11 cellular contexts compared by ENCODE assay signal in genomic region chr20:63682384-63683139, GRCh38. TPM values are rescaled to one million over a fixed set of nuclear protein-coding genes. Genes with fewer than 3 reads are reported as not detected.
A peak's percentile ranks its signal among the peaks of the same experiment; 100 is the strongest.
DNase-seq lines count a peak whose midpoint lies in the region; ATAC-seq, FAIRE-seq and TF ChIP-seq lines count a peak whose summit lies in the region.
"Had no signal": no experiment of that assay in that cellular context is flagged by ENCODE, and none has a peak within 500 bp of the region (broad histone marks: within the 10 kb centered on the region; RNA-seq: fewer than 3 reads in every experiment).

No MANE protein-coding gene starts in this region.

- no peak for TF ChIP-seq POLR2A in right lobe of liver (IDR thresholded peaks at IDR 0.05)
- no peak for TF ChIP-seq POLR2A in vagina (IDR thresholded peaks at IDR 0.05)

- TF ChIP-seq CTCF in cardiac fibroblast (IDR thresholded peaks at IDR 0.05; ENCODE audit: low read depth, low read length) (no peak), right lobe of liver (IDR thresholded peaks at IDR 0.05) (no peak), vagina (IDR thresholded peaks at IDR 0.05) (no peak)

- peak; percentile 45 for ATAC-seq in activated naive CD8-positive, alpha-beta T cell treated with anti-CD3 and anti-CD28 coated beads, Interleukin-2, amount 50 U/mL, for 24 hours
- peak; percentile 10 to 52 (median 30) for ATAC-seq in right lobe of liver
- no peak for ATAC-seq in HG03045 (IDR thresholded peaks at IDR 0.05; ENCODE audit: unreplicated experiment)
- no peak for ATAC-seq in HG03039 (IDR thresholded peaks at IDR 0.05; ENCODE audit: unreplicated experiment)

- no peak for DNase-seq in activated naive CD8-positive, alpha-beta T cell treated with anti-CD3 and anti-CD28 coated beads, Interleukin-2, amount 50 U/mL, for 24 hours
- DNase-seq in activated naive CD8-positive, alpha-beta T cell treated with anti-CD3 and anti-CD28 coated beads for 36 hours, result no peak
- DNase-seq in cardiac fibroblast (ENCODE audit: low read depth in 2 of 2), result peak; percentile 98
- peak in 1 of 3 donors; percentile 50 for DNase-seq in right lobe of liver
- no peak for DNase-seq in vagina (ENCODE audit: extremely low spot score in 2 of 2)
- DNase-seq in GM19239 (ENCODE audit: insufficient read length, low spot score), result no peak
- DNase-seq: DMS79, NCI-H1694 treated with DMSO at 0.1 percent for 48 hours had no signal

- H3K9me3 Mint-ChIP-seq in activated naive CD8-positive, alpha-beta T cell treated with anti-CD3 and anti-CD28 coated beads, Interleukin-2, amount 50 U/mL, for 24 hours, result no peaks in the 10 kb centered on the region
- no peaks in the 10 kb centered on the region for H3K9me3 Mint-ChIP-seq in activated naive CD8-positive, alpha-beta T cell treated with anti-CD3 and anti-CD28 coated beads for 36 hours

- peaks cover 13% of the 10 kb centered on the region for H3K4me1 Mint-ChIP-seq in activated naive CD8-positive, alpha-beta T cell treated with anti-CD3 and anti-CD28 coated beads, Interleukin-2, amount 50 U/mL, for 24 hours
- peaks cover 5% of the 10 kb centered on the region for H3K4me1 Mint-ChIP-seq in activated naive CD8-positive, alpha-beta T cell treated with anti-CD3 and anti-CD28 coated beads for 36 hours

- 73% methylated on average over 3 of the region's 22 CpGs for WGBS in right lobe of liver (ENCODE audit: insufficient coverage, low coverage, low lambda C conversion rate, missing lambda C conversion rate)

- H3K36me3 ChIP-seq in right lobe of liver (no peaks in the 10 kb centered on the region), vagina (peaks cover 0 to 11% of the 10 kb centered on the region in 2 donors)

- H3K27ac ChIP-seq in right lobe of liver (peak overlapping the region in 2 of 3 donors; percentile 40 to 60), vagina (peak overlapping the region; percentile 88)

- H3K9me3 ChIP-seq in right lobe of liver (no peaks in the 10 kb centered on the region), vagina (no peaks in the 10 kb centered on the region)

- FAIRE-seq in GM19239 (lab: Jason Lieb, UNC), result no peak
- FAIRE-seq: endometrium had no signal

- H3K4me3 ChIP-seq in cardiac fibroblast (replicated peaks in 1 of 2; ENCODE audit: low read depth in 2 of 2, low read length in 2 of 2) (peak overlapping the region in 1 of 2 donors; percentile 5), right lobe of liver (no peak overlapping the region), vagina (no peak overlapping the region)

- no peak overlapping the region for H3K27ac Mint-ChIP-seq in activated naive CD8-positive, alpha-beta T cell treated with anti-CD3 and anti-CD28 coated beads, Interleukin-2, amount 50 U/mL, for 24 hours
- no peak overlapping the region for H3K27ac Mint-ChIP-seq in activated naive CD8-positive, alpha-beta T cell treated with anti-CD3 and anti-CD28 coated beads for 36 hours

- no peaks in the 10 kb centered on the region for H3K27me3 Mint-ChIP-seq in activated naive CD8-positive, alpha-beta T cell treated with anti-CD3 and anti-CD28 coated beads, Interleukin-2, amount 50 U/mL, for 24 hours
- no peaks in the 10 kb centered on the region for H3K27me3 Mint-ChIP-seq in activated naive CD8-positive, alpha-beta T cell treated with anti-CD3 and anti-CD28 coated beads for 36 hours

- H3K27me3 ChIP-seq in right lobe of liver (no peaks in the 10 kb centered on the region), vagina (no peaks in the 10 kb centered on the region)

- intact Hi-C loops in right lobe of liver (cut with DNase I), result loop anchor here in 1 of 2 donors (5.0 kb wide), 1 partner anchor 405 kb away; no protein-coding TSS in a partner anchor
- intact Hi-C loops in vagina (cut with DNase I), result no loop called here

- H3K4me3 Mint-ChIP-seq in activated naive CD8-positive, alpha-beta T cell treated with anti-CD3 and anti-CD28 coated beads, Interleukin-2, amount 50 U/mL, for 24 hours, result no peak overlapping the region
- H3K4me3 Mint-ChIP-seq in activated naive CD8-positive, alpha-beta T cell treated with anti-CD3 and anti-CD28 coated beads for 36 hours, result no peak overlapping the region

- H3K36me3 Mint-ChIP-seq in activated naive CD8-positive, alpha-beta T cell treated with anti-CD3 and anti-CD28 coated beads, Interleukin-2, amount 50 U/mL, for 24 hours (ENCODE audit: low read depth), result peaks cover 6% of the 10 kb centered on the region
- H3K36me3 Mint-ChIP-seq in activated naive CD8-positive, alpha-beta T cell treated with anti-CD3 and anti-CD28 coated beads for 36 hours, result peaks cover 10% of the 10 kb centered on the region

- H3K4me1 ChIP-seq in right lobe of liver (no peaks in the 10 kb centered on the region), vagina (peaks cover 44% of the 10 kb centered on the region)

RNA-seq across cellular contexts. Expression of gene TNFRSF6B, which starts 13.9 kb away (rescaled TPM):
- total RNA-seq in activated naive CD8-positive, alpha-beta T cell treated with anti-CD3 and anti-CD28 coated beads for 36 hours, result not detected
- 1 to 10 TPM in 1 of 6 experiments, under 1 TPM in 2, not detected in 3; 0.56 to 1.0 (median 0.62) TPM for total RNA-seq in right lobe of liver
- 16.7 TPM for total RNA-seq in vagina

RNA-seq across cellular contexts. Expression of gene RTEL1, which starts 24.4 kb away (rescaled TPM):
- total RNA-seq in activated naive CD8-positive, alpha-beta T cell treated with anti-CD3 and anti-CD28 coated beads for 36 hours, result 10 to 100 TPM; 43.9 to 44.8 TPM
- total RNA-seq in right lobe of liver (10 to 100 TPM in 5 of 6 experiments, 1 to 10 TPM in 1; 9.6 to 16.3 (median 12.4) TPM), vagina (17.7 TPM)

RNA-seq across cellular contexts. Expression of gene ARFRP1, which starts 25.2 kb away (rescaled TPM):
- 10 to 100 TPM; 49.5 to 50.1 TPM for total RNA-seq in activated naive CD8-positive, alpha-beta T cell treated with anti-CD3 and anti-CD28 coated beads for 36 hours
- total RNA-seq in right lobe of liver (10 to 100 TPM; 16.0 to 22.2 (median 20.2) TPM), vagina (30.9 TPM)

RNA-seq across cellular contexts. Expression of gene ZGPAT, which starts 25.3 kb away (rescaled TPM):
- total RNA-seq in activated naive CD8-positive, alpha-beta T cell treated with anti-CD3 and anti-CD28 coated beads for 36 hours, result 10 to 100 TPM; 22.0 to 22.1 TPM
- total RNA-seq in right lobe of liver, result 10 to 100 TPM; 18.7 to 68.9 (median 31.9) TPM
- total RNA-seq in vagina, result 30.4 TPM

RNA-seq across cellular contexts. Expression of gene STMN3, which starts 29.3 kb away (rescaled TPM):
- 10 to 100 TPM; 10.2 to 11.7 TPM for total RNA-seq in activated naive CD8-positive, alpha-beta T cell treated with anti-CD3 and anti-CD28 coated beads for 36 hours
- total RNA-seq in right lobe of liver (1 to 10 TPM in 1 of 6 experiments, under 1 TPM in 5; 0.43 to 1.6 (median 0.77) TPM), vagina (14.7 TPM)

Comparison
In these comparisons a context has a peak if more than half of its experiments do, and no peak if none do; other contexts are left out.
1. ATAC-seq: peak in activated naive CD8-positive, alpha-beta T cell treated with anti-CD3 and anti-CD28 coated beads, Interleukin-2, amount 50 U/mL, for 24 hours (single experiment) and right lobe of liver (4 of 4); none in HG03045 (single experiment) and HG03039 (single experiment).
2. DNase-seq: peak in cardiac fibroblast (2 of 2); none in activated naive CD8-positive, alpha-beta T cell treated with anti-CD3 and anti-CD28 coated beads, Interleukin-2, amount 50 U/mL, for 24 hours (single experiment), activated naive CD8-positive, alpha-beta T cell treated with anti-CD3 and anti-CD28 coated beads for 36 hours (single experiment), vagina (0 of 2) and GM19239 (single experiment).